13 cellular contexts compared by ENCODE assay signal in genomic region chr12:98373982-98374381, GRCh38.
A peak's percentile ranks its signal among the peaks of the same experiment; 100 is the strongest.
DNase-seq lines count a peak whose midpoint lies in the region; ATAC-seq and TF ChIP-seq lines count a peak whose summit lies in the region.
"Had no signal": no experiment of that assay in that cellular context is flagged by ENCODE, and none has a peak within 500 bp of the region (broad histone marks: within the 10 kb centered on the region; RNA-seq: fewer than 3 reads in every experiment).

No MANE protein-coding gene starts in this region.

- H3K79me2 ChIP-seq in PC-3 (ENCODE audit: low read length): no peaks in the 10 kb centered on the region

- TF ChIP-seq CTCF in AG10803 (conservative IDR thresholded peaks at IDR 0.05; ENCODE audit: low read length) (peak; percentile 37), PC-3 (conservative IDR thresholded peaks at IDR 0.05; ENCODE audit: low read depth, low read length) (peak; percentile 40), fibroblast of pulmonary artery (IDR thresholded peaks at IDR 0.05; ENCODE audit: low read length, missing control alignments) (peak; percentile 42), uterus (IDR thresholded peaks at IDR 0.05) (no peak)

- H3K27ac ChIP-seq in PC-3 (ENCODE audit: low read length): no peak overlapping the region
- no peak overlapping the region for H3K27ac ChIP-seq in uterus
- H3K27ac ChIP-seq: heart right ventricle, SK-N-MC had no signal

- ATAC-seq in GM19351 (IDR thresholded peaks at IDR 0.05; ENCODE audit: unreplicated experiment) (peak; percentile 55), PC-3 (peak; percentile 42; the same call in 1 of the 2 replicates), HG03196 (IDR thresholded peaks at IDR 0.05; ENCODE audit: unreplicated experiment) (no peak)
- ATAC-seq: heart right ventricle had no signal

- DNase-seq in AG10803 (ENCODE audit: low read depth) (no peak), PC-3 (no peak), fibroblast of pulmonary artery (ENCODE audit: low read depth) (peak; percentile 18), foreskin melanocyte (no peak), NCI-H1105 (lab: John Stamatoyannopoulos, UW) (no peak), uterus (no peak)
- DNase-seq: central memory CD4-positive, alpha-beta T cell; heart right ventricle; naive B cell; NCI-H1048 had no signal

- H3K4me2 ChIP-seq in PC-3 (ENCODE audit: low read length): no peak overlapping the region

- no peaks in the 10 kb centered on the region for H3K9me2 ChIP-seq in PC-3 (replicated peaks; ENCODE audit: low read length)

- POLR2A ChIA-PET in PC-3 (lab: Charles Lee; ENCODE audit: unreplicated experiment): no interaction called here

- no peaks in the 10 kb centered on the region for H3K36me3 ChIP-seq in PC-3 (ENCODE audit: low read depth, low read length)
- H3K36me3 ChIP-seq in uterus: no peaks in the 10 kb centered on the region
- H3K36me3 ChIP-seq: heart right ventricle had no signal

- H3K4me1 ChIP-seq in PC-3 (ENCODE audit: insufficient read depth, low read length) (no peaks in the 10 kb centered on the region), uterus (no peaks in the 10 kb centered on the region)

- no TSS peak for BruUV-seq in PC-3 (replicated peaks; lab: Mats Ljungman, UMichigan)

- H3K9me3 ChIP-seq in PC-3 (ENCODE audit: low read length) (no peaks in the 10 kb centered on the region), uterus (no peaks in the 10 kb centered on the region)

- intact Hi-C loops in PC-3 (cut with micrococcal nuclease): loop anchor here (1.0 to 5.0 kb wide), 2 partner anchors 1227 to 1387 kb away; no protein-coding TSS in a partner anchor
- intact Hi-C loops in uterus (cut with DNase I; ENCODE audit: low total_unique reads): no loop called here

- H3F3A ChIP-seq in PC-3 (ENCODE audit: low read length, unreplicated experiment): no peaks in the 10 kb centered on the region

- H4K20me1 ChIP-seq in PC-3 (ENCODE audit: low read length): no peaks in the 10 kb centered on the region

- CTCF ChIA-PET in PC-3 (lab: Charles Lee): no interaction called here

- H3K9ac ChIP-seq in PC-3 (ENCODE audit: low read length): no peak overlapping the region

- H2AFZ ChIP-seq in PC-3 (ENCODE audit: low read length): no peak overlapping the region

- H3K27me3 ChIP-seq in PC-3 (ENCODE audit: low read length): peaks cover 63% of the 10 kb centered on the region
- no peaks in the 10 kb centered on the region for H3K27me3 ChIP-seq in uterus

- H3K4me3 ChIP-seq in AG10803 (ENCODE audit: low read length): no peak overlapping the region
- H3K4me3 ChIP-seq in PC-3 (ENCODE audit: low read length): no peak overlapping the region
- H3K4me3 ChIP-seq in fibroblast of pulmonary artery (replicated peaks; ENCODE audit: low read depth, low read length): no peak overlapping the region
- no peak overlapping the region for H3K4me3 ChIP-seq in uterus
- H3K4me3 ChIP-seq: heart right ventricle, SK-N-MC had no signal

- TF ChIP-seq POLR2A in uterus (IDR thresholded peaks at IDR 0.05): no peak

Comparison
In these comparisons a context has a peak if more than half of its experiments do, and no peak if none do; other contexts are left out.
1. CTCF ChIP-seq: peak in AG10803 (single experiment), PC-3 (single experiment) and fibroblast of pulmonary artery (single experiment); none in uterus (0 of 4).